In genomic region chr13:83150616-83151307, GRCh38 we compare ENCODE assay signal across 24 cellular contexts.
DNase-seq lines count a peak whose midpoint lies in the region; TF ChIP-seq lines count a peak whose summit lies in the region.
"Had no signal": no experiment of that assay in that cellular context is flagged by ENCODE, and none has a peak within 500 bp of the region (broad histone marks: within the 10 kb centered on the region; RNA-seq: fewer than 3 reads in every experiment).

No MANE protein-coding gene starts in this region.

- H2BK5ac ChIP-seq in neuronal stem cell (ENCODE audit: low read length), result no peak overlapping the region

- H3K4me3 Mint-ChIP-seq in glutamatergic neuron (ENCODE audit: unreplicated experiment), result no peak overlapping the region
- H3K4me3 Mint-ChIP-seq: CD4-positive, alpha-beta T cell had no signal

- no peaks in the 10 kb centered on the region for H3K27me3 ChIP-seq in neuronal stem cell (ENCODE audit: control insufficient read depth in 3 of 3, insufficient read depth in 3 of 3, low read depth in 1 of 3, low read length in 3 of 3)
- H3K27me3 ChIP-seq: adrenal gland, gastrocnemius medialis, neutrophil, testis had no signal

- no peak overlapping the region for H3K18ac ChIP-seq in neuronal stem cell (ENCODE audit: low read length)

- H3K27ac ChIP-seq in neuronal stem cell (replicated peaks; ENCODE audit: low read length), result no peak overlapping the region
- H3K27ac ChIP-seq: adrenal gland, gastrocnemius medialis, neutrophil, testis, WERI-Rb-1 had no signal

- H2BK12ac ChIP-seq in neuronal stem cell (ENCODE audit: low read length), result no peak overlapping the region

- WGBS in neuronal stem cell (ENCODE audit: extremely low coverage in 2 of 2, insufficient read length in 2 of 2, insufficient replicate concordance in 1 of 2), 2 donors, result no CpG with 5 or more reads among the region's 7 CpGs

- no peak overlapping the region for H3K9ac ChIP-seq in neuronal stem cell (ENCODE audit: low read depth, low read length, poor library complexity)

- no peaks in the 10 kb centered on the region for H3K27me3 Mint-ChIP-seq in glutamatergic neuron (ENCODE audit: unreplicated experiment)
- H3K27me3 Mint-ChIP-seq: CD4-positive, alpha-beta T cell had no signal

- no peaks in the 10 kb centered on the region for H3K9me3 Mint-ChIP-seq in glutamatergic neuron (ENCODE audit: unreplicated experiment)
- H3K9me3 Mint-ChIP-seq: CD4-positive, alpha-beta T cell had no signal

- no peak overlapping the region for H2AK5ac ChIP-seq in neuronal stem cell (ENCODE audit: low read depth, low read length)

- no peak overlapping the region for H3K4me3 ChIP-seq in neuronal stem cell (ENCODE audit: low read length in 2 of 2)
- H3K4me3 ChIP-seq: adrenal gland, gastrocnemius medialis, testis had no signal

- no peak overlapping the region for H2BK15ac ChIP-seq in neuronal stem cell (ENCODE audit: low read length)

- TF ChIP-seq CTCF in glutamatergic neuron (IDR thresholded peaks at IDR 0.05; ENCODE audit: partially characterized antibody, unreplicated experiment), result no peak

- H2BK120ac ChIP-seq in neuronal stem cell (ENCODE audit: low read depth, low read length), result no peak overlapping the region

- peak; percentile 4 for DNase-seq in GM03348 (ENCODE audit: low spot score)
- peak; percentile 59 for DNase-seq in SK-MEL-5 (ENCODE audit: low read depth, low spot score)
- peak; percentile 7 for DNase-seq in fibroblast of gingiva (ENCODE audit: low read depth)
- no peak for DNase-seq in neuronal stem cell (ENCODE audit: low spot score)
- no peak for DNase-seq in LoVo (ENCODE audit: low spot score)
- DNase-seq in DMS79 (lab: John Stamatoyannopoulos, UW), result no peak
- DNase-seq in glutamatergic neuron, result no peak
- DNase-seq in cortex of kidney (lab: John Stamatoyannopoulos, UW), result no peak
- DNase-seq: ACHN; activated gamma-delta T cell; adrenal gland; CD4-positive, alpha-beta T cell; cerebellar nuclear complex; gastrocnemius medialis; KG1; left ventricle myocardium superior; NCI-H82; retina; SIG-M5; stimulated activated CD4-positive, alpha-beta T cell treated with anti-CD3 and anti-CD28 coated beads, Interleukin-12 subunit alpha, Interleukin-12 subunit beta, amount 100 ng/mL, for 4 hours; T-helper 2 cell; testis; WERI-Rb-1 had no signal

- no peak overlapping the region for H3K23ac ChIP-seq in neuronal stem cell (ENCODE audit: low read depth, low read length, poor library complexity)

- no peaks in the 10 kb centered on the region for H3K4me1 ChIP-seq in neuronal stem cell (ENCODE audit: control insufficient read depth in 2 of 2, insufficient read depth in 1 of 2, low read depth in 1 of 2, low read length in 2 of 2)
- H3K4me1 ChIP-seq: adrenal gland, gastrocnemius medialis, testis had no signal

- no peaks in the 10 kb centered on the region for H3K36me3 ChIP-seq in neuronal stem cell (replicated peaks in 1 of 2; ENCODE audit: control insufficient read depth in 2 of 2, insufficient read depth in 2 of 2, low read length in 2 of 2)
- H3K36me3 ChIP-seq: adrenal gland, gastrocnemius medialis, neutrophil, WERI-Rb-1 had no signal

- no peaks in the 10 kb centered on the region for H3K9me3 ChIP-seq in neuronal stem cell (replicated peaks in 1 of 2; ENCODE audit: control insufficient read depth in 2 of 2, insufficient read depth in 1 of 2, low read depth in 1 of 2, low read length in 2 of 2)
- H3K9me3 ChIP-seq: adrenal gland, gastrocnemius medialis, neutrophil, testis had no signal

- H3K4me2 ChIP-seq in neuronal stem cell (ENCODE audit: insufficient read depth, low read length, poor library complexity, severe bottlenecking), result no peak overlapping the region

- H2AFZ ChIP-seq in neuronal stem cell (ENCODE audit: low read length), result peak overlapping the region; percentile 42

- no peaks in the 10 kb centered on the region for H3K79me1 ChIP-seq in neuronal stem cell (ENCODE audit: low read depth, low read length)

- no peak overlapping the region for H4K8ac ChIP-seq in neuronal stem cell (ENCODE audit: low read depth, low read length)

- no peak overlapping the region for H3K27ac Mint-ChIP-seq in glutamatergic neuron (ENCODE audit: unreplicated experiment)
- H3K27ac Mint-ChIP-seq: CD4-positive, alpha-beta T cell had no signal

- in situ Hi-C loops in SK-MEL-5 (cut with HindIII; ENCODE audit: low pct_unique_long_range_greater_than_20kb, low sequenced_read_pairs), result no loop called here

- no peaks in the 10 kb centered on the region for H3K36me3 Mint-ChIP-seq in glutamatergic neuron (ENCODE audit: unreplicated experiment)

- no peak overlapping the region for H3K14ac ChIP-seq in neuronal stem cell (ENCODE audit: low read length)

- no peaks in the 10 kb centered on the region for H3K4me1 Mint-ChIP-seq in glutamatergic neuron (ENCODE audit: low read depth, unreplicated experiment)

- H3K4ac ChIP-seq in neuronal stem cell (ENCODE audit: low read length), result no peak overlapping the region

- no peak overlapping the region for H4K91ac ChIP-seq in neuronal stem cell (ENCODE audit: low read depth, low read length, poor library complexity)

Comparison
In these comparisons a context has a peak if more than half of its experiments do, and no peak if none do; other contexts are left out.
1. DNase-seq: peak in GM03348 (single experiment), SK-MEL-5 (single experiment) and fibroblast of gingiva (single experiment); none in neuronal stem cell (single experiment), LoVo (single experiment), DMS79 (single experiment), glutamatergic neuron (single experiment) and cortex of kidney (single experiment).